Comparison of ENCODE assay signal across 1 cellular context in the genomic region with DNA sequence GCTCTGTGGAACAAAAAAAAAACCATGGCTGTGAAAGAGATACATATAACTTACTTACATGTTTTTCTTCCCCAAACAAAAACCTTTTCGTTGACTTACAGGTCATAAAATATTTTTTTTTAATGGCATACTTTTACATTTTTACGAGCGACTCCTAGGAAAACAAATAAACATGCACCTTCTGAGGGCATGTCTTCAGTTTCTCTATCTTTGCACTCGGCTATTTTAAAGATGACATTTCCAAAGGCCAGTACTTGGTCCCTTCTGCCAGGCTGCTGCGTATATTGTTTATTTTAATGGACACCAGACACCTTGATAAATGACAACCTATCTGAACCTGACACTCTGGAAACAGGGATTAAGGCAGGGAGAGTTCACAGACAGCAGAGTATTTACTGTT.
A peak's percentile ranks its signal among the peaks of the same experiment; 100 is the strongest.
TF ChIP-seq lines count a peak whose summit lies in the region.

No MANE protein-coding gene starts in this region.

TF ChIP-seq in K562, 482 proteins besides CTCF, POLR2A, EP300 and RAD21:
- TF ChIP-seq GATA2 (CRISPR knock-in tag; IDR thresholded peaks at IDR 0.05) (no peak), HEY1 (CRISPR knock-in tag; IDR thresholded peaks at IDR 0.05; ENCODE audit: borderline replicate concordance) (no peak), PBX2 (CRISPR knock-in tag; IDR thresholded peaks at IDR 0.05; ENCODE audit: low read depth) (no peak), PBX2 (tag; conservative IDR thresholded peaks at IDR 0.05; ENCODE audit: low read depth) (peak; percentile 17; the same call in 1 of the 2 replicates), CREB1 (IDR thresholded peaks at IDR 0.05) (no peak), CREB1 (CRISPR knock-in tag; IDR thresholded peaks at IDR 0.05) (no peak), MEIS2 (IDR thresholded peaks at IDR 0.05; ENCODE audit: partially characterized antibody) (peak; percentile 61)
